Comparison of ENCODE assay signal across 8 cellular contexts in the genomic region with DNA sequence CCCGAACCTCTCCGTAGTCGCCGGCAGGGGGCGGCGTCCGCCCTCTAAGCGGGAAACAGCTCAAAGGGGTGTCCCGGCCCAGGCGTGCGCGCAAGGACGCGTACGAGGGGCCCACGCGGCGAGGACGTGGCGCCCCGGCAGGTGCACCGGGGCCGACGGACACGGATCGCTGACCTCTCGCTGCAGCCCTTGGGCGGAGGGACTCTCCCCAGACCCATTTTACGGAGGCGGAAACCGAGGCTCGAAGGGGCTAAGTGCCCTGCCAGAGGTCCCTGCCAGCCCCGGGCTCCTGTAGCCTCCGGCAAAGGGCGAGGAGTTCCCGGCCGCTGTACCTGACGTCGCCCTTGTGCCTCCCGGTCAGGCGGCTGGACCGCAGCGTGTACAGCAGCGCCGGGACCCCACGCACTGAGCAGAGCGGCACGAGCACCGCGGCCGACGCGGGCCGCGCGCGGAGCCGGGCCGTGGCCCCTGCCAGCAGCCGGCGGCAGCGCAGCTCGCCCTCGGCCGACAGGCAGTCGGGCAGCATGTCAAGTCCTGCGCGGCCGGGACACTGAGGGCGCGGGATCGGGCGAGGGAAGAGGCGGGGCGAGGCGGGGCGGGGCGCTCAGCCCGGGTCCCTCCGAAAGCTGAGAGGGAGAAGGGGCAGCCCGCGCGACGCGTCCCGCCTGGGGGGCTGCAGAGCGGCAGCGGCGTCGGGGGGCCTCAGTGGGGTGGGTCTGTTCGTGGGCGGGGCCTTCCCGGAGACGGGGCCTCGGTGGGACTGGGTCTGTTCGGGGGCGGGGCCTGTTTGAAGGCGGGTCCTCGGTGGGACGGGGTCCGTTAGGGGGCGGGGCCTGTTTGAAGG. TPM values are rescaled to one million over a fixed set of nuclear protein-coding genes. Genes with fewer than 3 reads are reported as not detected.
DNase-seq lines count a peak whose midpoint lies in the region; ATAC-seq, FAIRE-seq and TF ChIP-seq lines count a peak whose summit lies in the region.

A gene with protein sequence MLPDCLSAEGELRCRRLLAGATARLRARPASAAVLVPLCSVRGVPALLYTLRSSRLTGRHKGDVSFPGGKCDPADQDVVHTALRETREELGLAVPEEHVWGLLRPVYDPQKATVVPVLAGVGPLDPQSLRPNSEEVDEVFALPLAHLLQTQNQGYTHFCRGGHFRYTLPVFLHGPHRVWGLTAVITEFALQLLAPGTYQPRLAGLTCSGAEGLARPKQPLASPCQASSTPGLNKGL (minus strand): TSS at position 552 of the 844 bp plus-strand sequence. CDS start 26 bp downstream, at position 526.

- H3K4me1 Mint-ChIP-seq in central memory CD8-positive, alpha-beta T cell, result peaks cover 13% of the 10 kb centered on the region

- H3K4me3 Mint-ChIP-seq in central memory CD8-positive, alpha-beta T cell, result peak within 1 kb of the TSS; percentile 87

- no peak for FAIRE-seq in kidney (lab: Jason Lieb, UNC)

- intact Hi-C loops in kidney (cut with DNase I), result no loop called here

- H3K9me3 ChIP-seq in kidney (ENCODE audit: control insufficient read depth in 1 of 2, low read length in 2 of 2), result no peaks in the 10 kb centered on the region

- peak; percentile 87 for DNase-seq in NCI-H82 (lab: John Stamatoyannopoulos, UW)
- DNase-seq in NCI-H82 treated with DMSO at 0.1 percent for 48 hours (lab: John Stamatoyannopoulos, UW; ENCODE audit: unreplicated experiment), result no peak
- DNase-seq in NCI-H187 (lab: John Stamatoyannopoulos, UW), result peak; percentile 37 to 53
- DNase-seq in activated CD4-positive, CD25-positive, alpha-beta regulatory T cell (lab: John Stamatoyannopoulos, UW), result peak; percentile 68 to 80 (median 76)
- peak; percentile 84 to 90 for DNase-seq in central memory CD8-positive, alpha-beta T cell (ENCODE audit: low spot score in 2 of 2)
- peak; percentile 95 for DNase-seq in kidney
- peak; percentile 76 to 96 for DNase-seq in stimulated activated CD4-positive, alpha-beta T cell treated with anti-CD3 and anti-CD28 coated beads, Interleukin-15, amount 100 ng/mL, for 1 hour (ENCODE audit: low read depth in 1 of 2, low spot score in 1 of 2)

- ATAC-seq in HG02870 (IDR thresholded peaks at IDR 0.05; ENCODE audit: unreplicated experiment), result peak; percentile 43
- ATAC-seq in central memory CD8-positive, alpha-beta T cell (replicated peaks; ENCODE audit: extremely low read depth, poor library complexity, severe bottlenecking), result peak; percentile 73

- H3K27me3 Mint-ChIP-seq in central memory CD8-positive, alpha-beta T cell, result no peaks in the 10 kb centered on the region

- peak within 1 kb of the TSS; percentile 89 to 93 for H3K27ac ChIP-seq in kidney (ENCODE audit: low read depth in 2 of 2, low read length in 2 of 2)

- H3K4me3 ChIP-seq in kidney (ENCODE audit: low read length in 2 of 2), result peak within 1 kb of the TSS; percentile 56 to 71

- H3K9ac ChIP-seq in kidney (ENCODE audit: low read length in 2 of 2), result peak within 1 kb of the TSS; percentile 50 to 75

- peak; percentile 76 for TF ChIP-seq CTCF in kidney (IDR thresholded peaks at IDR 0.05; ENCODE audit: borderline replicate concordance, extremely low read depth, insufficient read depth)

- no peaks in the 10 kb centered on the region for H3K9me3 Mint-ChIP-seq in central memory CD8-positive, alpha-beta T cell

- peaks cover 6 to 21% of the 10 kb centered on the region in 2 donors for H3K4me1 ChIP-seq in kidney (ENCODE audit: control insufficient read depth in 1 of 2, insufficient read depth in 1 of 2, low read depth in 1 of 2, low read length in 2 of 2)

- no peaks in the 10 kb centered on the region for H3K36me3 ChIP-seq in kidney (ENCODE audit: control insufficient read depth in 1 of 2, insufficient read depth in 2 of 2, low read length in 2 of 2)

- H3K27ac Mint-ChIP-seq in central memory CD8-positive, alpha-beta T cell (ENCODE audit: low read depth), result peak within 1 kb of the TSS; percentile 87

- H3K36me3 Mint-ChIP-seq in central memory CD8-positive, alpha-beta T cell (ENCODE audit: insufficient read depth), result peaks cover 3% of the 10 kb centered on the region

RNA-seq across cellular contexts. Expression of the gene that starts here (rescaled TPM):
- 11.9 TPM for total RNA-seq in kidney
- 57.0 TPM for polyA plus RNA-seq in kidney (ENCODE audit: insufficient read depth, low read depth, low replicate concordance)
